1 cellular context compared by ENCODE assay signal in genomic region chr20:37504404-37505096, GRCh38.
TF ChIP-seq lines count a peak whose summit lies in the region.

No MANE protein-coding gene starts in this region.

TF ChIP-seq in H1, 55 proteins besides CTCF, POLR2A, EP300 and RAD21:
- no peak for TF ChIP-seq MAFK (IDR thresholded peaks at IDR 0.05; ENCODE audit: low read depth, low read length)
- no peak for TF ChIP-seq USF2 (IDR thresholded peaks at IDR 0.05; ENCODE audit: low read length)
- TF ChIP-seq HDAC2 (IDR thresholded peaks at IDR 0.05; ENCODE audit: borderline replicate concordance in 1 of 2, low read depth in 2 of 2, low read length in 2 of 2): no peak
- TF ChIP-seq SRF (IDR thresholded peaks at IDR 0.05; ENCODE audit: low read depth, low read length): no peak
- no peak for TF ChIP-seq NANOG (IDR thresholded peaks at IDR 0.05; ENCODE audit: insufficient read depth, low read depth, low read length, poor library complexity, severe bottlenecking)
- no peak for TF ChIP-seq TEAD4 (IDR thresholded peaks at IDR 0.05; ENCODE audit: low read depth, low read length)
- no peak for TF ChIP-seq SIRT6 (IDR thresholded peaks at IDR 0.05; ENCODE audit: low read length)
- TF ChIP-seq POLR2AphosphoS5 (IDR thresholded peaks at IDR 0.05; ENCODE audit: low read depth, low read length): no peak
- no peak for TF ChIP-seq E2F6 (IDR thresholded peaks at IDR 0.05)
- TF ChIP-seq TAF7 (optimal IDR thresholded peaks at IDR 0.05; ENCODE audit: borderline replicate concordance, low read depth, low read length): no peak
- no peak for TF ChIP-seq CHD1 (IDR thresholded peaks at IDR 0.05; ENCODE audit: low read depth, low read length)
- TF ChIP-seq RNF2 (IDR thresholded peaks at IDR 0.05; ENCODE audit: borderline replicate concordance, low read depth, low read length, missing control alignments, poor library complexity, severe bottlenecking): no peak
- no peak for TF ChIP-seq SP4 (IDR thresholded peaks at IDR 0.05; ENCODE audit: low read length)
- no peak for TF ChIP-seq CREB1 (IDR thresholded peaks at IDR 0.05)
- no peak for TF ChIP-seq BCL11A (IDR thresholded peaks at IDR 0.05; ENCODE audit: low read depth in 2 of 2, low read length in 2 of 2)
- TF ChIP-seq NRF1 (IDR thresholded peaks at IDR 0.05; ENCODE audit: low read depth, low read length): no peak
TF ChIP-seq in H1: peak in this region for 0.
